In the genomic region with DNA sequence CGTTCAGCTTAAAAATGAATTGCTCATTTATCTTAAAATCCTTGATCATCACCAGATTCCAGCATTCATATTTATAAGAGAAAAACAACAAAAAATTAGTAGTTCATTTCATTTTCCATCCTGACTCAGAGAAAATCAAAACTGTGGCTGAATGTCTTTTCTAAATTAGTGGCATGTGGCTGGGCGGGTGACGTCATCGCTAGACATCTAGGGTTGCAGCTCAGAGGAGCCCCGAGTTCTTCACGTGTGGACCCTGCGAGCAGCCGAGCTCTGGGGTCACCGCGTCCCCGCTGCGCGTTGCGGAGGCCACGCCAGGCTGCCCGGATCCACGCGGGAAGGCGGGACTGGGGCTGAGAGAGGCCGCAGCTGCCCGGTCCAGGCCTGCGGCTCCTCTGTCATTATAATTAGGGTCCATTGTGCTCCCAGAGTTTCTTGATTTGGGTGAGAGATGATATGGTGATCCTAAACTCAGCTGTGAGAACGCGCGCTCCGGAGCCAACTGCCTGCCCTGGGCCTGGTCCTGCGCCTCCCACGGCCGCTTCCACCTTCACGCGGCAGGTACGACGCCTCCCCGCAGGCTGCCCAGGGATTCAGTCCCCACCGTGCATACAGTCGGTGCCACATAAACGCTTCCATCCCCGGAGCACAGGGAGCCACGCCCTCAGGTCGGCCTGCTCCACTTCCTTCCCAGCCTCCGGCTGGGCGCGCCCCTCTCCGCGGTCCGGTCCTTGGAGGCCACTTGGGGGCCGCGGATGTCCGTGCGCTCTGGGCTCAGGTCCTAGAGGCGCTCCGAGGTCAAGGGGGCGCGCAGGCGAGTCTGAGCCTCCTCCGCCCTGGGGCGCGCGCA, we compare ENCODE assay signal across 22 cellular contexts.
"Had no signal": no experiment of that assay in that cellular context is flagged by ENCODE, and none has a peak within 500 bp of the region (broad histone marks: within the 10 kb centered on the region; RNA-seq: fewer than 3 reads in every experiment).

No MANE protein-coding gene starts in this region.

- ATAC-seq: activated naive CD8-positive, alpha-beta T cell treated with anti-CD3 and anti-CD28 coated beads, Interleukin-2, amount 50 U/mL, for 24 hours; activated T-cell treated with anti-CD3 and anti-CD28 coated beads, Interleukin-2, amount 50 U/mL, for 4 hours; natural killer cell; stimulated activated naive B cell treated with anti-CD40 and anti-IgM and Interleukin-4, amounts not matched to agents 10 μg/mL and 1 μg/mL and 100 μg/mL, for 72 hours had no signal

- DNase-seq: activated CD4-positive, CD25-positive, alpha-beta regulatory T cell treated with anti-CD3 and anti-CD28 coated beads, Interleukin-2, amount 50 U/mL, for 72 hours; activated effector memory CD4-positive, alpha-beta T cell treated with Interleukin-2 at 50 U/mL for 16 hours; activated naive CD4-positive, alpha-beta T cell treated with anti-CD3 and anti-CD28 coated beads, Interleukin-2, amount 10 ng/mL, durations not matched to agents 7 days and 5 days; activated naive CD8-positive, alpha-beta T cell treated with anti-CD3 and anti-CD28 coated beads, Interleukin-2, amount 50 U/mL, for 24 hours; activated T-cell treated with anti-CD3 and anti-CD28 coated beads, Interleukin-2, amount 50 U/mL, for 4 hours; anterior cingulate cortex; caudate nucleus; dorsolateral prefrontal cortex; erythroblast; kidney glomerular epithelial cell; mesenchymal stem cell; natural killer cell; sigmoid colon; stimulated activated CD4-positive, alpha-beta T cell treated with anti-CD3 and anti-CD28 coated beads, Interleukin-4, amount 100 ng/mL, for 24 hours; stimulated activated naive B cell treated with anti-CD40 and anti-IgM and Interleukin-4, amounts not matched to agents 10 μg/mL and 1 μg/mL and 100 μg/mL, for 72 hours; SW 1271; T-helper 2 cell; tibial artery had no signal

- H3K27ac Mint-ChIP-seq: activated naive CD4-positive, alpha-beta T cell treated with anti-CD3 and anti-CD28 coated beads, Interleukin-2, amount 10 ng/mL, durations not matched to agents 7 days and 5 days; activated naive CD8-positive, alpha-beta T cell treated with anti-CD3 and anti-CD28 coated beads, Interleukin-2, amount 50 U/mL, for 24 hours; brain; natural killer cell; stimulated activated naive B cell treated with anti-CD40 and anti-IgM and Interleukin-4, amounts not matched to agents 10 μg/mL and 1 μg/mL and 100 μg/mL, for 72 hours had no signal

- H3K9me3 ChIP-seq: neutrophil, sigmoid colon, vagina had no signal

- H3K27ac ChIP-seq: dorsolateral prefrontal cortex, neutrophil, sigmoid colon, tibial artery, vagina, VCaP had no signal

- H3K4me3 Mint-ChIP-seq: activated naive CD4-positive, alpha-beta T cell treated with anti-CD3 and anti-CD28 coated beads, Interleukin-2, amount 10 ng/mL, durations not matched to agents 7 days and 5 days; activated naive CD8-positive, alpha-beta T cell treated with anti-CD3 and anti-CD28 coated beads, Interleukin-2, amount 50 U/mL, for 24 hours; activated T-cell treated with anti-CD3 and anti-CD28 coated beads, Interleukin-2, amount 50 U/mL, for 4 hours; brain; natural killer cell; stimulated activated naive B cell treated with anti-CD40 and anti-IgM and Interleukin-4, amounts not matched to agents 10 μg/mL and 1 μg/mL and 100 μg/mL, for 72 hours had no signal

- H3K36me3 ChIP-seq: neutrophil, sigmoid colon, tibial artery, vagina had no signal

- H3K9me3 Mint-ChIP-seq: activated naive CD4-positive, alpha-beta T cell treated with anti-CD3 and anti-CD28 coated beads, Interleukin-2, amount 10 ng/mL, durations not matched to agents 7 days and 5 days; activated T-cell treated with anti-CD3 and anti-CD28 coated beads, Interleukin-2, amount 50 U/mL, for 4 hours; natural killer cell had no signal

- H3K27me3 ChIP-seq: dorsolateral prefrontal cortex, neutrophil, sigmoid colon, tibial artery, vagina had no signal

- H3K4me1 Mint-ChIP-seq: activated naive CD4-positive, alpha-beta T cell treated with anti-CD3 and anti-CD28 coated beads, Interleukin-2, amount 10 ng/mL, durations not matched to agents 7 days and 5 days; activated naive CD8-positive, alpha-beta T cell treated with anti-CD3 and anti-CD28 coated beads, Interleukin-2, amount 50 U/mL, for 24 hours; natural killer cell; stimulated activated naive B cell treated with anti-CD40 and anti-IgM and Interleukin-4, amounts not matched to agents 10 μg/mL and 1 μg/mL and 100 μg/mL, for 72 hours had no signal

- H3K4me3 ChIP-seq: dorsolateral prefrontal cortex, sigmoid colon, tibial artery, vagina had no signal

- H3K4me1 ChIP-seq: sigmoid colon, tibial artery, vagina had no signal
